In genomic region chr4:30836231-30836630, GRCh38 we compare ENCODE assay signal across 11 cellular contexts.
"Had no signal": no experiment of that assay in that cellular context is flagged by ENCODE, and none has a peak within 500 bp of the region (broad histone marks: within the 10 kb centered on the region; RNA-seq: fewer than 3 reads in every experiment).

No MANE protein-coding gene starts in this region.

- DNase-seq: activated CD4-positive, alpha-beta T cell treated with anti-CD3 and anti-CD28 coated beads for 48 hours; activated naive CD4-positive, alpha-beta T cell treated with anti-CD3 and anti-CD28 coated beads, Interleukin-2, amount 50 U/mL, for 16 hours; colonic mucosa; ovary; thyroid gland had no signal

- H3K9me3 Mint-ChIP-seq: neural crest cell; T-helper 1 cell treated with Interleukin-12 subunit alpha and Interleukin-12 subunit beta and Interleukin-4 antibody, amounts not matched to agents 30 μg/mL and 1 μg/mL, for 36 hours; WTC11 had no signal

- H3K27ac Mint-ChIP-seq: activated T-helper 17 cell treated with anti-CD3 and anti-CD28 coated beads, Interleukin-2, amount 50 U/mL, for 72 hours; T-helper 1 cell treated with Interleukin-12 subunit alpha and Interleukin-12 subunit beta and Interleukin-4 antibody, amounts not matched to agents 30 μg/mL and 1 μg/mL, for 36 hours had no signal

- H3K4me1 Mint-ChIP-seq: activated T-helper 17 cell treated with anti-CD3 and anti-CD28 coated beads, Interleukin-2, amount 50 U/mL, for 72 hours had no signal

- H3K36me3 Mint-ChIP-seq: WTC11 had no signal

- H3K9me3 ChIP-seq: colonic mucosa, gastroesophageal sphincter, ovary, thyroid gland had no signal

- H3K4me1 ChIP-seq: colonic mucosa, thyroid gland had no signal

- H3K4me3 Mint-ChIP-seq: activated T-helper 17 cell treated with anti-CD3 and anti-CD28 coated beads, Interleukin-2, amount 50 U/mL, for 72 hours; neural crest cell; T-helper 1 cell treated with Interleukin-12 subunit alpha and Interleukin-12 subunit beta and Interleukin-4 antibody, amounts not matched to agents 30 μg/mL and 1 μg/mL, for 36 hours; WTC11 had no signal

- H3K27ac ChIP-seq: colonic mucosa, ovary, skin epidermis, thyroid gland had no signal

- H3K4me3 ChIP-seq: colonic mucosa, gastroesophageal sphincter, ovary, skin epidermis, thyroid gland had no signal

- H3K27me3 ChIP-seq: colonic mucosa, gastroesophageal sphincter, ovary, thyroid gland had no signal

- H3K27me3 Mint-ChIP-seq: activated T-helper 17 cell treated with anti-CD3 and anti-CD28 coated beads, Interleukin-2, amount 50 U/mL, for 72 hours had no signal

- ATAC-seq: activated T-helper 17 cell treated with anti-CD3 and anti-CD28 coated beads, Interleukin-2, amount 50 U/mL, for 72 hours; gastroesophageal sphincter had no signal

- H3K36me3 ChIP-seq: colonic mucosa, gastroesophageal sphincter, ovary, thyroid gland had no signal
